1 cellular context compared by ENCODE assay signal in the genomic region with DNA sequence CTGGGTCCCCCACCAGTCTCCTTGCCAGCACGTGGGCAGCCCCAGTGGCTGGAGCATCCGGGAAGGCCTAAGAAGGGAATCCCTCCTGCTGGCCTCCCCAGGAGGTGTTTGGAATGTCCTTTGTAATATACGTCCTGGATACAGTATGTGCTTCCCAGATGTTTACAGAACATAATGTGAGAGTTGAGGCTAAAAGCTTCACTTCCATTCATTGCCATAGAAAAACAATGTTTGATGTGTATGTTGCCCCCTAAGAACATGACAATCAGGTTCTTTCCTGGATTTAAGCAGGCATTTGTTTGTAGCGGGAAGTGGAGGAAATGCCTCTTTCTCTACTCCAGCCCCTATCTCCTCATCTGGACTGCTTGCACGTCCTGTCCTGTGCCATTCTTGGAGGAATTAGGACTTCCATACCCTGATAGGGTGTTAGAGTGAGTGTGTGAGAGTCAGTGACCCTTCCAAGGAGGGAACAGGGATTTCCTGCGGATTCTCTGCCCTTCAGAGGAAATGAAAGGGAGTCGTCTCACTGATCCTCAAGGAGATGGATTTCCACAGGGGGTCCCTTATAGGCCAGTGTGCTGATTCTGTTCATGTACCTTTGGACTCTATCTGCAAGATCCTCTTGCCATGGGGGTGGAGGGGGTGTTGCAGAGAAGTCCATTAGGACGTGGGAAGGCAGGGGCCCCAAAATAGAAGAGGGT.
A peak's percentile ranks its signal among the peaks of the same experiment; 100 is the strongest.
TF ChIP-seq lines count a peak whose summit lies in the region.

No MANE protein-coding gene starts in this region.

TF ChIP-seq in endothelial cell of umbilical vein, 7 proteins besides CTCF, POLR2A, EP300 and RAD21 (continued from another document):
- peak; percentile 18 for TF ChIP-seq JUN (IDR thresholded peaks at IDR 0.05; ENCODE audit: borderline replicate concordance, insufficient read depth, insufficient read length, low read depth)
- no peak for TF ChIP-seq MYC (IDR thresholded peaks at IDR 0.05; ENCODE audit: low read depth, low read length)
